ENCODE assay signal across 8 cellular contexts in the genomic region with DNA sequence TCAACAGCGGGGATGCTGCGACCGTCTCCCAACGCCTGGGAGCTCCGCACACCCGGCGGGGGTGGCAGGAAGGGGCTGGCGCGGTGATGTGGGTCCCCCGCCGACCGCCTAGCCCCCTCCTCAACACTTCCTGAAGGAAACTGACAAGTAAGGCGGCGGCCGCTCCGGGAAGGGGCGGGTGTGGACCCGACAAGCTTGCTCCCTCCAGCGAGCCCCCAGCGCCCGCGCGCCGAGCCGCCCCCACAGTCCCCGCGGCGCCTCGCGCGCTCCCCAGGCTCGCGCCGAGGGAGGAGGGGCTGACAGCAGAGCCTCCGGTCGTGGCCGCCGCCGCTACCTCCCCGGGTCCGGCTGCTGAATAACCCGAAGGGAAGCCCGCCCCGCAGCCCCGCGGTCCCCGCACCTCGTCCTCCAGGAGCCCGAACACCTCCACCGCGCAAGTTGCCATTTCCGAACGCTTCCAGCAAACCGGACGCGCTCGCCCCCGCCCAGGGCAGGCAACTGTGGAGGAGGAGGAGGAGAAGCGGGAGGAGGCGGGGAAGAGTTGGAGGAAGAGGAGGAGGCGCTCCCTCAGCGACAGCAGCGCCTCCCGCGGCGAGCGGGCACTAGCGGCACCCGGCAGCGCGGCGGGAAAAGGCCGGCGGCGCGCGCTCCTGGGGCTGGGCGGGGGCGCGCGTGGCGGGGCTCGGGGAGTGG. TPM values are rescaled to one million over a fixed set of nuclear protein-coding genes. Genes with fewer than 3 reads are reported as not detected.
A peak's percentile ranks its signal among the peaks of the same experiment; 100 is the strongest.
DNase-seq lines count a peak whose midpoint lies in the region; ATAC-seq and TF ChIP-seq lines count a peak whose summit lies in the region.

Gene NEDD4 (minus strand): TSS at position 502 of the 693 bp plus-strand sequence. CDS start 57 bp downstream, at position 445.

- H4K91ac ChIP-seq in H9 (ENCODE audit: insufficient read length, low read depth, low read length) = no peak within 1 kb of the TSS

- H3K36me3 Mint-ChIP-seq in H9 (ENCODE audit: insufficient read depth in 1 of 3, low read depth in 3 of 3) = peaks cover 0 to 3% (median 1%) of the 10 kb centered on the region in 3 experiments; a peak in 3 of 7 replicates
- H3K36me3 Mint-ChIP-seq in activated naive CD4-positive, alpha-beta T cell treated with anti-CD3 and anti-CD28 coated beads, Interleukin-2, amount 50 U/mL, for 24 hours = no peaks in the 10 kb centered on the region

- no peak within 1 kb of the TSS for H2BK5ac ChIP-seq in H9 (ENCODE audit: insufficient read length, low read length)

- H3K9me3 ChIP-seq in H9 (ENCODE audit: control insufficient read depth, low read depth, low read length) (no peaks in the 10 kb centered on the region), SK-N-SH (no peaks in the 10 kb centered on the region)

- H2AK5ac ChIP-seq in H9 (ENCODE audit: insufficient read length, low read length) = no peak within 1 kb of the TSS

- no peaks in the 10 kb centered on the region for H3K36me3 ChIP-seq in SK-N-SH (replicated peaks in 1 of 2; ENCODE audit: control insufficient read depth in 1 of 2, insufficient read depth in 2 of 2, low read length in 1 of 2)

- no peaks in the 10 kb centered on the region for H3K79me1 ChIP-seq in H9 (ENCODE audit: insufficient read depth, low read depth, low read length, poor library complexity, severe bottlenecking)

- ATAC-seq in omental fat pad (ENCODE audit: low FRiP score) = peak; percentile 94

- TF ChIP-seq RAD21 in SK-N-SH (IDR thresholded peaks at IDR 0.05; ENCODE audit: low read length) = no peak

- H2BK20ac ChIP-seq in H9 (ENCODE audit: low read depth, low read length, poor library complexity, severe bottlenecking) = no peak within 1 kb of the TSS

- H3F3A ChIP-seq in SK-N-SH (replicated peaks; ENCODE audit: insufficient read depth) = peaks cover 8% of the 10 kb centered on the region

- peak; percentile 19; the same call in 1 of the 3 replicates for TF ChIP-seq CTCF in H9 (conservative IDR thresholded peaks at IDR 0.05)
- peak; percentile 53 for TF ChIP-seq CTCF in SK-N-SH (IDR thresholded peaks at IDR 0.05)
- TF ChIP-seq CTCF in omental fat pad (IDR thresholded peaks at IDR 0.05) = no peak

- H3K4me3 Mint-ChIP-seq in H9 = peak within 1 kb of the TSS; percentile 87 to 91
- peak within 1 kb of the TSS; percentile 92 for H3K4me3 Mint-ChIP-seq in activated naive CD4-positive, alpha-beta T cell treated with anti-CD3 and anti-CD28 coated beads, Interleukin-2, amount 50 U/mL, for 24 hours

- H2BK120ac ChIP-seq in H9 (ENCODE audit: low read depth, low read length, poor library complexity, severe bottlenecking) = no peak within 1 kb of the TSS

- H3K14ac ChIP-seq in H9 (ENCODE audit: insufficient read depth, low read length) = no peak within 1 kb of the TSS; the same call in 1 of the 2 replicates

- H2AFZ ChIP-seq in H9 (ENCODE audit: low read length) (peak within 1 kb of the TSS; percentile 3), SK-N-SH (ENCODE audit: low read depth) (peak within 1 kb of the TSS; percentile 95)

- no peaks in the 10 kb centered on the region for H4K20me1 ChIP-seq in H9 (ENCODE audit: control insufficient read depth, insufficient read depth, insufficient read length)
- H4K20me1 ChIP-seq in SK-N-SH (ENCODE audit: insufficient read depth) = no peaks in the 10 kb centered on the region

- H3K4me1 ChIP-seq in H9 (ENCODE audit: insufficient read depth, low read length) (no peaks in the 10 kb centered on the region; the same call in 1 of the 2 replicates), SK-N-SH (ENCODE audit: control insufficient read depth in 1 of 2, insufficient read depth in 2 of 2, low read depth in 1 of 2, low read length in 1 of 2) (peaks cover 14 to 24% of the 10 kb centered on the region in 2 experiments; a peak in 3 of 4 replicates)

- H3K4me1 Mint-ChIP-seq in H9 = peaks cover 18 to 25% of the 10 kb centered on the region in 2 experiments
- peaks cover 27% of the 10 kb centered on the region for H3K4me1 Mint-ChIP-seq in activated naive CD4-positive, alpha-beta T cell treated with anti-CD3 and anti-CD28 coated beads, Interleukin-2, amount 50 U/mL, for 24 hours

- no peak within 1 kb of the TSS for H3K18ac ChIP-seq in H9 (ENCODE audit: insufficient read length, low read depth, low read length)

- H2BK12ac ChIP-seq in H9 (ENCODE audit: insufficient read length, low read depth, low read length) = no peak within 1 kb of the TSS

- peak within 1 kb of the TSS in 2 of 3 experiments; percentile 86 to 91; a peak in 3 of 7 replicates for H3K27ac Mint-ChIP-seq in H9
- peak within 1 kb of the TSS; percentile 79 for H3K27ac Mint-ChIP-seq in activated naive CD4-positive, alpha-beta T cell treated with anti-CD3 and anti-CD28 coated beads, Interleukin-2, amount 50 U/mL, for 24 hours

- peak within 1 kb of the TSS; percentile 83 for H3K4me2 ChIP-seq in H9 (ENCODE audit: insufficient read depth, insufficient read length, low read length)
- H3K4me2 ChIP-seq in SK-N-SH = peak within 1 kb of the TSS; percentile 90

- DNase-seq in ELR (ENCODE audit: low read depth) (peak; percentile 91), H9 (peak; percentile 85), M059J (ENCODE audit: low read depth) (peak; percentile 85), SK-N-SH (peak; percentile 92), glomerular endothelial cell (ENCODE audit: extremely low read depth, low read depth, low spot score) (no peak), omental fat pad (ENCODE audit: low spot score) (peak; percentile 50)

- no peak for TF ChIP-seq EP300 in SK-N-SH (IDR thresholded peaks at IDR 0.05; ENCODE audit: borderline replicate concordance in 1 of 2, low read depth in 1 of 2, low read length in 1 of 2)

- H3K79me2 ChIP-seq in H9 (ENCODE audit: insufficient read depth, low read length) = no peaks in the 10 kb centered on the region
- H3K79me2 ChIP-seq in SK-N-SH (ENCODE audit: insufficient read depth) = peaks cover 48% of the 10 kb centered on the region

- H3K4ac ChIP-seq in H9 (ENCODE audit: low read depth, low read length) = no peak within 1 kb of the TSS

- CTCF ChIA-PET in SK-N-SH (lab: Yijun Ruan, JAX) = interaction anchor here (0.7 to 1.9 kb wide), 8 partner anchors 57 to 435 kb away, joined by 3 to 7 read pairs (median 4); no protein-coding TSS in a partner anchor

- peak within 1 kb of the TSS; percentile 20 for H3K9ac ChIP-seq in H9 (ENCODE audit: extremely low read depth, insufficient read length, low read length)
- H3K9ac ChIP-seq in SK-N-SH = peak within 1 kb of the TSS; percentile 81

- no peak within 1 kb of the TSS for H4K8ac ChIP-seq in H9 (replicated peaks; ENCODE audit: insufficient read length, low read depth, low read length)

- no peak within 1 kb of the TSS for H3K23ac ChIP-seq in H9 (ENCODE audit: insufficient read length, low read depth, low read length)

- H3K4me3 ChIP-seq in SK-N-SH (ENCODE audit: low read depth in 2 of 2, low read length in 1 of 2) = peak within 1 kb of the TSS; percentile 81 to 88

- H2BK15ac ChIP-seq in H9 (ENCODE audit: low read depth, low read length) = no peak within 1 kb of the TSS

- no peaks in the 10 kb centered on the region for H3K9me2 ChIP-seq in SK-N-SH

- H3K23me2 ChIP-seq in H9 (ENCODE audit: insufficient read length, low read depth, low read length, poor library complexity, severe bottlenecking) = peaks cover 7% of the 10 kb centered on the region

- H3T11ph ChIP-seq in H9 (ENCODE audit: low read length) = no peak within 1 kb of the TSS

- POLR2A ChIA-PET in SK-N-SH (lab: Yijun Ruan, JAX) = no interaction called here

- no CpG with 5 or more reads among the region's 83 CpGs for WGBS in H9 (ENCODE audit: extremely low coverage, insufficient read length, low lambda C conversion rate)
- under 1% methylated on average over 37 of the region's 83 CpGs for WGBS in SK-N-SH (ENCODE audit: low lambda C conversion rate)

- peaks cover 0 to 2% of the 10 kb centered on the region in 2 experiments; a peak in 1 of 5 replicates for H3K9me3 Mint-ChIP-seq in H9
- H3K9me3 Mint-ChIP-seq in activated naive CD4-positive, alpha-beta T cell treated with anti-CD3 and anti-CD28 coated beads, Interleukin-2, amount 50 U/mL, for 24 hours = no peaks in the 10 kb centered on the region

- H3K27me3 ChIP-seq in H9 (ENCODE audit: insufficient read depth, low read length) = no peaks in the 10 kb centered on the region; the same call in 1 of the 2 replicates
- H3K27me3 ChIP-seq in SK-N-SH (ENCODE audit: insufficient read depth) = no peaks in the 10 kb centered on the region

- H3K27ac ChIP-seq in H9 (ENCODE audit: insufficient read length, low read depth, low read length) (no peak within 1 kb of the TSS), SK-N-SH (ENCODE audit: low read depth in 2 of 2, low read length in 1 of 2) (peak within 1 kb of the TSS; percentile 79 to 86), temporal lobe (ENCODE audit: low read depth, low read length) (peak within 1 kb of the TSS; percentile 67)

- H3K56ac ChIP-seq in H9 (ENCODE audit: insufficient read length, low read depth, low read length) = no peak within 1 kb of the TSS

- H3K27me3 Mint-ChIP-seq in H9 (ENCODE audit: low read depth) = peaks cover 10% of the 10 kb centered on the region
- H3K27me3 Mint-ChIP-seq in activated naive CD4-positive, alpha-beta T cell treated with anti-CD3 and anti-CD28 coated beads, Interleukin-2, amount 50 U/mL, for 24 hours = peaks cover 2% of the 10 kb centered on the region

- H4K5ac ChIP-seq in H9 (ENCODE audit: insufficient read length, low read depth, low read length) = no peak within 1 kb of the TSS

TF ChIP-seq in SK-N-SH, 30 proteins besides CTCF, POLR2A, EP300 and RAD21 (continues in another document):
- TF ChIP-seq FOXJ3 (CRISPR knock-in tag; IDR thresholded peaks at IDR 0.05) (no peak), MXI1 (IDR thresholded peaks at IDR 0.05; ENCODE audit: low read depth, low read length) (peak; percentile 42)

RNA-seq across cellular contexts. Expression of gene NEDD4, which starts in this region (rescaled TPM):
- total RNA-seq in H9 (2021) = 9.3 and 9.6 TPM in 2 replicates
- total RNA-seq in M059J (2014; rRNA removed; shearing (Covaris generic)) = 23.0 and 32.6 TPM in 2 replicates
- polyA plus RNA-seq in SK-N-SH (2012; rRNA removed) = 12.9 and 17.3 TPM in 2 replicates
- 17.6 and 18.6 TPM in 2 replicates for polyA plus RNA-seq in SK-N-SH (2012; cell fraction: cytosol; rRNA removed)
- 9.1 and 21.0 TPM in 2 replicates for polyA plus RNA-seq in SK-N-SH (2012; cell fraction: nucleus; rRNA removed)
- total RNA-seq in glomerular endothelial cell = 29.3 and 39.3 TPM in 2 replicates
- 10 to 100 TPM in 3 of 4 donors, 1 to 10 TPM in 1; 9.5 to 40.5 (median 15.6) TPM for total RNA-seq in omental fat pad
- 4.2 TPM for total RNA-seq in temporal lobe

Comparison
In these comparisons a context has a peak if more than half of its experiments do, and no peak if none do; other contexts are left out.
1. CTCF ChIP-seq: peak in H9 (single experiment) and SK-N-SH (single experiment); none in omental fat pad (0 of 3).